Comparison of ENCODE assay signal across 18 cellular contexts in the genomic region with DNA sequence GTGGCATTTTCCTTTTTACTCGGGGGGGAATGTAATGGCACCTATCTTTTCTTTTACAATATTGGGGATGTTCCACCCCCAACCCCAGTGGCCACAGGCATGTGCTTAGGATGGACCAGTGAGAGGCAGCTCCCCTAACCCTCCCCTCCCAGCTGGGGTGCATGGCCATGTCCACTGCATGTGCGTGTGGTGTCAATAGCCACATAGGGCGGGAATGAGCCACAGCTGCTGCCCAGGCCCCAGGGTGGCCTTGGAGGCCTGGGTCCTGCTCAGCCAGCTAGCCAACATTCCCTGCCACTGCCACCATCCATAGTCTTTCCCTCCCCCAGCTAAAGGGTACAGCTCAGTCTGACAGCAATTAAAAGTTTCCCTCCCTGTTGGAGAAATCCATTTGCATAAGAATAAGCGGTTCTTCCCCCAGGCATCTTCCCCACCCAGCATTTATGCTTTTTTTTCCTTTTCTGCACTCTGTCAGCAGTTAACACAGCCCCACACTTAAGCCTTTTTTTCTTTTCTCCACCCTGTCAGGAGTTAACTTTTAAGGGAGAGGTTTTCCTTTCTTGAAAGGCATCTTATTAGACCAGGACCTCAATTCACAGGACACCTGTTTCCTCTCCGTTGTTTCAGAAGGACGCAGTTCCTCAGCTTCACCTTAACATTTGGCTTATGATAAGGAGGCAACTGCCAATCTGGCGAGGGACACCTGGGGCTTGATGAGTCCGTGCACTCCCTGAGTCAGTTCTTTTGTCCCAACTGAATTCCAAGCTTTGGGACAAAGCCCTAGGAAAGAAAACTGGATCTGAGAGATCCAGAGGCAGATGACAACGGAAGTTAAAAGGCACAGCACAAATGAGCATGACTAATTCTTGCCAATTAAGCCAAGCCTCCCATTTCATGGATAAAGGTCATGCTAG.
A peak's percentile ranks its signal among the peaks of the same experiment; 100 is the strongest.
DNase-seq lines count a peak whose midpoint lies in the region; ATAC-seq, FAIRE-seq and TF ChIP-seq lines count a peak whose summit lies in the region.
"Had no signal": no experiment of that assay in that cellular context is flagged by ENCODE, and none has a peak within 500 bp of the region (broad histone marks: within the 10 kb centered on the region; RNA-seq: fewer than 3 reads in every experiment).

No MANE protein-coding gene starts in this region.

- H3K9me3 ChIP-seq in mammary epithelial cell (replicated peaks; ENCODE audit: insufficient read depth, low read length) (peaks cover 12% of the 10 kb centered on the region), breast epithelium (peaks cover 30 to 33% of the 10 kb centered on the region in 2 donors), H1 (ENCODE audit: insufficient read depth in 2 of 2, low read depth in 1 of 2, low read length in 1 of 2) (peaks cover 33 to 43% of the 10 kb centered on the region in 2 experiments), neural progenitor cell (ENCODE audit: low read depth) (peaks cover 43% of the 10 kb centered on the region), upper lobe of right lung (peaks cover 8% of the 10 kb centered on the region), PC-9 (ENCODE audit: insufficient read depth, low read depth) (no peaks in the 10 kb centered on the region)

- no peak overlapping the region for H3K4me3 Mint-ChIP-seq in neural progenitor cell
- H3K4me3 Mint-ChIP-seq: CD8-positive, alpha-beta memory T cell had no signal

- H3K23me2 ChIP-seq in H1 (ENCODE audit: low read depth, low read length): no peaks in the 10 kb centered on the region

- intact Hi-C loops in mammary epithelial cell (cut with micrococcal nuclease): no loop called here
- intact Hi-C loops in breast epithelium (cut with DNase I; ENCODE audit: low total_unique reads): no loop called here
- intact Hi-C loops in upper lobe of right lung (cut with DNase I): no loop called here
- intact Hi-C loops in PC-9 (cut with micrococcal nuclease; ENCODE audit: unreplicated experiment): no loop called here

- peaks cover 29% of the 10 kb centered on the region for H3K36me3 Mint-ChIP-seq in neural progenitor cell
- H3K36me3 Mint-ChIP-seq: CD8-positive, alpha-beta memory T cell had no signal

- no peak overlapping the region for H3K4ac ChIP-seq in H1 (replicated peaks; ENCODE audit: insufficient read length, low read depth, low read length)

- H3K4me3 ChIP-seq in mammary epithelial cell (replicated peaks in 1 of 3; ENCODE audit: insufficient read depth in 1 of 3, low read depth in 2 of 3, low read length in 3 of 3) (no peak overlapping the region), breast epithelium (no peak overlapping the region), H1 (ENCODE audit: extremely low read depth in 1 of 4, insufficient read depth in 2 of 4, low read depth in 3 of 4, low read length in 4 of 4) (no peak overlapping the region), neural progenitor cell (no peak overlapping the region), upper lobe of right lung (no peak overlapping the region), PC-9 (no peak overlapping the region)
- H3K4me3 ChIP-seq: BLaER1, GM23248 had no signal

- no peak overlapping the region for H4K91ac ChIP-seq in H1 (replicated peaks; ENCODE audit: insufficient read length, low read length)

- no peaks in the 10 kb centered on the region for H3K9me2 ChIP-seq in PC-9 (ENCODE audit: insufficient read depth)

- POLR2A ChIA-PET in H1 (lab: Charles Lee; ENCODE audit: partially characterized antibody) (no interaction called here), PC-9 (lab: Charles Lee; ENCODE audit: unreplicated experiment) (no interaction called here)

- peaks cover 50% of the 10 kb centered on the region for H3K9me3 Mint-ChIP-seq in neural progenitor cell

- H2BK15ac ChIP-seq in H1 (ENCODE audit: low read length): no peak overlapping the region

- no peak overlapping the region for H3K4me2 ChIP-seq in mammary epithelial cell (ENCODE audit: insufficient read depth, low read depth, low read length)
- H3K4me2 ChIP-seq in H1 (ENCODE audit: insufficient read depth in 1 of 2, low read depth in 2 of 2, low read length in 2 of 2): no peak overlapping the region
- H3K4me2 ChIP-seq in neural progenitor cell: no peak overlapping the region
- no peak overlapping the region for H3K4me2 ChIP-seq in PC-9
- H3K4me2 ChIP-seq: BLaER1 had no signal

- no peak overlapping the region for H3K14ac ChIP-seq in H1 (ENCODE audit: insufficient read length)

- BruUV-seq in mammary epithelial cell (replicated peaks; lab: Mats Ljungman, UMichigan) (no TSS peak), PC-9 (replicated peaks; lab: Mats Ljungman, UMichigan) (no TSS peak)

- H3K79me1 ChIP-seq in H1 (ENCODE audit: low read depth, low read length): no peaks in the 10 kb centered on the region

- H3K27ac Mint-ChIP-seq in neural progenitor cell: peak overlapping the region; percentile 61
- H3K27ac Mint-ChIP-seq: CD8-positive, alpha-beta memory T cell had no signal

- TF ChIP-seq POLR2A in breast epithelium (IDR thresholded peaks at IDR 0.05): no peak
- TF ChIP-seq POLR2A in H1 (IDR thresholded peaks at IDR 0.05; ENCODE audit: control extremely low read depth in 1 of 2, low read depth in 2 of 2, low read length in 2 of 2): no peak

- dilution Hi-C loops in mammary epithelial cell (cut with HindIII; ENCODE audit: low sequenced_read_pairs): no loop called here

- H3K9ac ChIP-seq in mammary epithelial cell (ENCODE audit: insufficient read depth, low read length): no peak overlapping the region
- no peak overlapping the region for H3K9ac ChIP-seq in H1 (replicated peaks in 1 of 4; ENCODE audit: extremely low read depth in 1 of 4, low read depth in 3 of 4, low read length in 3 of 4)
- H3K9ac ChIP-seq in neural progenitor cell: no peak overlapping the region
- H3K9ac ChIP-seq: BLaER1, GM23248 had no signal

- no peaks in the 10 kb centered on the region for H3K27me3 ChIP-seq in mammary epithelial cell (ENCODE audit: insufficient read depth, low read length)
- no peaks in the 10 kb centered on the region for H3K27me3 ChIP-seq in breast epithelium
- no peaks in the 10 kb centered on the region for H3K27me3 ChIP-seq in H1 (replicated peaks in 1 of 4; ENCODE audit: control insufficient read depth in 3 of 4, extremely low read depth in 1 of 4, insufficient read depth in 3 of 4, low read length in 3 of 4)
- no peaks in the 10 kb centered on the region for H3K27me3 ChIP-seq in neural progenitor cell
- no peaks in the 10 kb centered on the region for H3K27me3 ChIP-seq in upper lobe of right lung
- H3K27me3 ChIP-seq in PC-9 (ENCODE audit: insufficient read depth, low read depth): no peaks in the 10 kb centered on the region
- H3K27me3 ChIP-seq: BLaER1 had no signal

- H3K4me1 Mint-ChIP-seq in neural progenitor cell: peaks cover 6% of the 10 kb centered on the region
- H3K4me1 Mint-ChIP-seq: CD8-positive, alpha-beta memory T cell had no signal

- 56% methylated on average over 8 of the region's 9 CpGs for WGBS in mammary epithelial cell (ENCODE audit: low coverage, missing lambda C conversion rate)
- WGBS in H1 (ENCODE audit: extremely low coverage in 1 of 2, insufficient coverage in 1 of 2, insufficient read length in 1 of 2, insufficient replicate concordance in 2 of 2, low coverage in 1 of 2, low lambda C conversion rate in 2 of 2, missing lambda C conversion rate in 1 of 2), 2 experiments: 84% methylated on average over 9 of the region's 9 CpGs; no CpG with 5 or more reads in 1 of the 2 experiments

- CTCF ChIA-PET in mammary epithelial cell (lab: Charles Lee; ENCODE audit: low non-redundant PET): no interaction called here
- CTCF ChIA-PET in H1 (lab: Charles Lee; ENCODE audit: partially characterized antibody): no interaction called here
- CTCF ChIA-PET in PC-9 (lab: Charles Lee): no interaction called here

- ATAC-seq in upper lobe of right lung: peak; percentile 15
- ATAC-seq in GM19467 (IDR thresholded peaks at IDR 0.05; ENCODE audit: unreplicated experiment): no peak

- no peak overlapping the region for H4K5ac ChIP-seq in H1 (ENCODE audit: insufficient read length, low read depth, low read length)

- H3K56ac ChIP-seq in H1 (replicated peaks; ENCODE audit: insufficient read length, low read depth, low read length): no peak overlapping the region

- no peak for FAIRE-seq in H1 (lab: Jason Lieb, UNC)
- FAIRE-seq: GM19239 had no signal

- H3K4me1 ChIP-seq in mammary epithelial cell (ENCODE audit: insufficient read depth, low read length) (peaks cover 6% of the 10 kb centered on the region), breast epithelium (no peaks in the 10 kb centered on the region), H1 (replicated peaks in 1 of 4; ENCODE audit: control insufficient read depth in 3 of 4, insufficient read depth in 4 of 4, low read length in 3 of 4) (no peaks in the 10 kb centered on the region; a peak in 1 of 7 replicates), neural progenitor cell (peaks cover under 1% of the 10 kb centered on the region), upper lobe of right lung (no peaks in the 10 kb centered on the region), PC-9 (replicated peaks; ENCODE audit: insufficient read depth) (no peaks in the 10 kb centered on the region)
- H3K4me1 ChIP-seq: BLaER1, Caco-2 had no signal

- peak overlapping the region; percentile 0 for H2AFZ ChIP-seq in mammary epithelial cell (ENCODE audit: low read depth, low read length)
- H2AFZ ChIP-seq in H1 (ENCODE audit: low read length): no peak overlapping the region
- H2AFZ ChIP-seq in neural progenitor cell (replicated peaks): no peak overlapping the region
- no peak overlapping the region for H2AFZ ChIP-seq in PC-9
- H2AFZ ChIP-seq: GM23248 had no signal

- no peak overlapping the region for H2BK12ac ChIP-seq in H1 (ENCODE audit: low read depth, low read length)

- H3K36me3 ChIP-seq in mammary epithelial cell (ENCODE audit: insufficient read depth, low read length): no peaks in the 10 kb centered on the region
- H3K36me3 ChIP-seq in breast epithelium: no peaks in the 10 kb centered on the region
- peaks cover 0 to 4% (median 0%) of the 10 kb centered on the region in 4 experiments; a peak in 1 of 8 replicates for H3K36me3 ChIP-seq in H1 (ENCODE audit: control insufficient read depth in 2 of 4, insufficient read depth in 4 of 4, low read length in 3 of 4)
- H3K36me3 ChIP-seq in neural progenitor cell: peaks cover 26% of the 10 kb centered on the region
- H3K36me3 ChIP-seq in upper lobe of right lung: no peaks in the 10 kb centered on the region
- H3K36me3 ChIP-seq in PC-9 (ENCODE audit: low read depth): no peaks in the 10 kb centered on the region
- H3K36me3 ChIP-seq: BLaER1 had no signal

- TF ChIP-seq RAD21 in H1 (IDR thresholded peaks at IDR 0.05 in 1 of 2, conservative IDR thresholded peaks at IDR 0.05 in 1 of 2; ENCODE audit: low read depth in 2 of 2, low read length in 2 of 2): no peak

- TF ChIP-seq CTCF in mammary epithelial cell (conservative IDR thresholded peaks at IDR 0.05 in 1 of 2, IDR thresholded peaks at IDR 0.05 in 1 of 2; ENCODE audit: extremely low read depth in 1 of 2, insufficient read depth in 1 of 2, low read depth in 1 of 2, low read length in 2 of 2): no peak
- TF ChIP-seq CTCF in breast epithelium (IDR thresholded peaks at IDR 0.05): no peak
- no peak for TF ChIP-seq CTCF in H1 (IDR thresholded peaks at IDR 0.05; ENCODE audit: control extremely low read depth in 1 of 3, insufficient read depth in 1 of 3, low read depth in 1 of 3, low read length in 3 of 3)
- no peak for TF ChIP-seq CTCF in neural progenitor cell (IDR thresholded peaks at IDR 0.05)
- no peak for TF ChIP-seq CTCF in upper lobe of right lung (IDR thresholded peaks at IDR 0.05)
- no peak for TF ChIP-seq CTCF in PC-9 (conservative IDR thresholded peaks at IDR 0.05)

- no peak for TF ChIP-seq EP300 in H1 (IDR thresholded peaks at IDR 0.05; ENCODE audit: borderline replicate concordance in 1 of 2, low read depth in 2 of 2, low read length in 2 of 2)

- no peak overlapping the region for H3K18ac ChIP-seq in H1 (ENCODE audit: extremely low read depth, low read length)

- in situ Hi-C loops in mammary epithelial cell (cut with MboI; ENCODE audit: low sequenced_read_pairs in 2 of 2): no loop called here

- H3F3A ChIP-seq in neural progenitor cell (ENCODE audit: low read depth): peaks cover 22% of the 10 kb centered on the region
- H3F3A ChIP-seq in PC-9 (ENCODE audit: insufficient read depth, low read depth): no peaks in the 10 kb centered on the region

- no peak overlapping the region for H2BK120ac ChIP-seq in H1 (replicated peaks; ENCODE audit: low read depth, low read length)

- no peak overlapping the region for H3K27ac ChIP-seq in mammary epithelial cell (ENCODE audit: insufficient read depth, low read depth, low read length)
- no peak overlapping the region for H3K27ac ChIP-seq in breast epithelium
- no peak overlapping the region for H3K27ac ChIP-seq in H1 (ENCODE audit: low read depth, low read length)
- H3K27ac ChIP-seq in neural progenitor cell: peak overlapping the region; percentile 65
- no peak overlapping the region for H3K27ac ChIP-seq in upper lobe of right lung
- no peak overlapping the region for H3K27ac ChIP-seq in PC-9
- H3K27ac ChIP-seq: 22Rv1, BLaER1, GM23248 had no signal

- H2BK5ac ChIP-seq in H1 (ENCODE audit: low read depth, low read length): no peak overlapping the region

- H3K79me2 ChIP-seq in mammary epithelial cell (ENCODE audit: insufficient read depth, low read length): no peaks in the 10 kb centered on the region
- H3K79me2 ChIP-seq in H1 (ENCODE audit: control insufficient read depth in 1 of 2, insufficient read depth in 2 of 2, low read length in 2 of 2): no peaks in the 10 kb centered on the region
- H3K79me2 ChIP-seq in neural progenitor cell (ENCODE audit: low read depth): no peaks in the 10 kb centered on the region
- H3K79me2 ChIP-seq in PC-9 (ENCODE audit: low read depth): no peaks in the 10 kb centered on the region

- no peak overlapping the region for H4K8ac ChIP-seq in H1 (ENCODE audit: extremely low read depth, insufficient read depth, low read length)

- no peak for DNase-seq in mammary epithelial cell
- no peak for DNase-seq in breast epithelium (ENCODE audit: low spot score in 2 of 2)
- DNase-seq in H1 (ENCODE audit: low read depth in 1 of 2, low spot score in 2 of 2): no peak
- peak; percentile 39 for DNase-seq in neural progenitor cell (ENCODE audit: low spot score)
- no peak for DNase-seq in upper lobe of right lung
- DNase-seq in PC-9: no peak
- DNase-seq in NCI-H524 (lab: John Stamatoyannopoulos, UW): no peak
- DNase-seq: AML-193; Caco-2; CD8-positive, alpha-beta memory T cell; DND-41; GF-D8; GM23248; H7 had no signal

- H3K23ac ChIP-seq in H1 (ENCODE audit: insufficient read length): no peak overlapping the region

- H4K20me1 ChIP-seq in mammary epithelial cell (ENCODE audit: insufficient read depth, low read length): no peaks in the 10 kb centered on the region
- H4K20me1 ChIP-seq in H1 (replicated peaks in 1 of 2; ENCODE audit: control insufficient read depth in 1 of 2, insufficient read depth in 2 of 2, low read length in 2 of 2): no peaks in the 10 kb centered on the region
- H4K20me1 ChIP-seq in neural progenitor cell (ENCODE audit: low read depth): no peaks in the 10 kb centered on the region
- H4K20me1 ChIP-seq in PC-9 (ENCODE audit: insufficient read depth): no peaks in the 10 kb centered on the region
- H4K20me1 ChIP-seq: BLaER1 had no signal

- no peak overlapping the region for H2BK20ac ChIP-seq in H1 (ENCODE audit: low read length)

- H3K27me3 Mint-ChIP-seq in neural progenitor cell (ENCODE audit: insufficient read depth, low read depth): peaks cover 2% of the 10 kb centered on the region

- H2AK5ac ChIP-seq in H1 (ENCODE audit: low read depth, low read length): no peak overlapping the region
